In the genomic region with DNA sequence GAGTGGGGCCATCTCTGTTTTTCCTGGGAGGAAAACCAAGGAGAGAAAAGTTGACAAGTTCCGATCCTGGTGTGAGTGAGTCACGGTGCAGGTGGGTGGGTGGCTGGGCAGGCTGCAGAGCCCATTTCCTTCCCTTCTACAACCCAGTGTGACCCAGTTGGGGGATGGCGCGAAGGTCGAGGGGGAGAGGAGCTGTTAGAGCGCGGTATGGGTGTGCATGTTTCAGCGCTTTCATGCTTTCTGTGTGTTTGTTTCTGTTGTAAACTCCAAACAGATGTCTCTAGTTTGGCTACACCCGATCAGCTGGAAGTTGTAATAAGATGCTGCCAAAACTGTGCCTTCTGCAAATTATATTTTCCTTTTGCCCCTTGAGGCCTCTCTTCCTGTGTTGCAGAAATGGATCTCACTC, we compare ENCODE assay signal across 8 cellular contexts. TPM values are rescaled to one million over a fixed set of nuclear protein-coding genes. Genes with fewer than 3 reads are reported as not detected.
DNase-seq lines count a peak whose midpoint lies in the region; ATAC-seq, FAIRE-seq and TF ChIP-seq lines count a peak whose summit lies in the region.

No MANE protein-coding gene starts in this region.

- in situ Hi-C loops in HepG2 (cut with HindIII; ENCODE audit: extremely low pct_ligation_motif_present, low pct_unique_long_range_greater_than_20kb) (loop anchor here (5.0 to 10.0 kb wide), 3 partner anchors 55 to 418 kb away; no protein-coding TSS in a partner anchor), ACHN (cut with HindIII; ENCODE audit: low pct_ligation_motif_present, low pct_unique_long_range_greater_than_20kb, low sequenced_read_pairs) (loop anchor here (25.0 kb wide), 1 partner anchor 548 kb away; no protein-coding TSS in a partner anchor)

- H3K4me1 ChIP-seq in HepG2 (ENCODE audit: insufficient read depth, low read length), result peaks cover 60% of the 10 kb centered on the region
- H3K4me1 ChIP-seq in right lobe of liver, result peaks cover 0 to 32% (median 3%) of the 10 kb centered on the region in 4 donors
- H3K4me1 ChIP-seq in hepatocyte (ENCODE audit: insufficient read depth), result peaks cover 42% of the 10 kb centered on the region
- H3K4me1 ChIP-seq in uterus, result no peaks in the 10 kb centered on the region

- DNase-seq in HepG2 (ENCODE audit: low spot score) (no peak), right lobe of liver (no peak), hepatocyte (ENCODE audit: low spot score) (peak; percentile 58), uterus (peak; percentile 35 to 50), NCI-H2029 (lab: John Stamatoyannopoulos, UW) (no peak), ACHN (no peak)

- H3K4me2 ChIP-seq in HepG2 (ENCODE audit: low read depth, low read length), result no peak overlapping the region
- peak overlapping the region; percentile 95 for H3K4me2 ChIP-seq in hepatocyte

- no peak for TF ChIP-seq POLR2A in HepG2 (IDR thresholded peaks at IDR 0.05; ENCODE audit: insufficient read depth in 1 of 2, low read depth in 2 of 2, low read length in 2 of 2)
- TF ChIP-seq POLR2A in right lobe of liver (IDR thresholded peaks at IDR 0.05), result no peak
- no peak for TF ChIP-seq POLR2A in uterus (IDR thresholded peaks at IDR 0.05)

- H3K9me2 ChIP-seq in hepatocyte (replicated peaks; ENCODE audit: insufficient read depth), result no peaks in the 10 kb centered on the region

- POLR2A ChIA-PET in HepG2 (lab: Yijun Ruan, JAX), result no interaction called here

- no peak for TF ChIP-seq RAD21 in HepG2 (CRISPR knock-in tag; IDR thresholded peaks at IDR 0.05)

- H3K36me3 ChIP-seq in HepG2 (replicated peaks in 1 of 2; ENCODE audit: control insufficient read depth in 1 of 2, insufficient read depth in 2 of 2, low read length in 2 of 2) (no peaks in the 10 kb centered on the region), right lobe of liver (no peaks in the 10 kb centered on the region), hepatocyte (replicated peaks; ENCODE audit: insufficient read depth, low read depth) (no peaks in the 10 kb centered on the region), uterus (no peaks in the 10 kb centered on the region)

- H2AFZ ChIP-seq in HepG2 (ENCODE audit: low read length) (no peak overlapping the region), hepatocyte (no peak overlapping the region)

- TF ChIP-seq EP300 in HepG2 (IDR thresholded peaks at IDR 0.05; ENCODE audit: low read depth in 2 of 2, low read length in 2 of 2) (no peak), HepG2 (CRISPR knock-in tag; IDR thresholded peaks at IDR 0.05; ENCODE audit: borderline replicate concordance) (no peak)

- H4K20me1 ChIP-seq in HepG2 (ENCODE audit: insufficient read depth, low read length) (no peaks in the 10 kb centered on the region), hepatocyte (ENCODE audit: insufficient read depth, poor library complexity, severe bottlenecking) (peaks cover 13% of the 10 kb centered on the region)

- H3K9ac ChIP-seq in HepG2 (ENCODE audit: insufficient read depth, low read depth, low read length), result no peak overlapping the region

- WGBS in HepG2 (ENCODE audit: low lambda C conversion rate), result 69% methylated on average over 9 of the region's 9 CpGs
- WGBS in right lobe of liver (ENCODE audit: insufficient coverage, low coverage, low lambda C conversion rate, missing lambda C conversion rate), result 41% methylated on average over 7 of the region's 9 CpGs
- 44% methylated on average over 9 of the region's 9 CpGs for WGBS in hepatocyte (ENCODE audit: low lambda C conversion rate, missing lambda C conversion rate)

- H3K27me3 ChIP-seq in HepG2 (ENCODE audit: control insufficient read depth in 1 of 2, insufficient read depth in 2 of 2, low read length in 2 of 2) (peaks cover 0 to 10% of the 10 kb centered on the region in 2 experiments; a peak in 1 of 5 replicates), right lobe of liver (peaks cover 0 to 11% of the 10 kb centered on the region in 2 donors), hepatocyte (peaks cover 9% of the 10 kb centered on the region), uterus (no peaks in the 10 kb centered on the region)

- H3K79me2 ChIP-seq in HepG2 (ENCODE audit: insufficient read depth, low read length) (no peaks in the 10 kb centered on the region), hepatocyte (peaks cover 11% of the 10 kb centered on the region)

- H3K9me3 ChIP-seq in HepG2 (ENCODE audit: low read length) (no peaks in the 10 kb centered on the region), right lobe of liver (no peaks in the 10 kb centered on the region), hepatocyte (ENCODE audit: low read depth) (no peaks in the 10 kb centered on the region), uterus (no peaks in the 10 kb centered on the region)

- BruUV-seq in HepG2 (replicated peaks; lab: Mats Ljungman, UMichigan), result no TSS peak

- intact Hi-C loops in HepG2 (cut with micrococcal nuclease; ENCODE audit: unreplicated experiment), result loop anchor here (5.0 to 10.0 kb wide), 3 partner anchors 33 to 835 kb away; no protein-coding TSS in a partner anchor
- intact Hi-C loops in right lobe of liver (cut with DNase I), result no loop called here
- intact Hi-C loops in uterus (cut with DNase I; ENCODE audit: low total_unique reads), result no loop called here

- H3K4me3 ChIP-seq in HepG2 (replicated peaks in 1 of 3; ENCODE audit: insufficient read depth in 1 of 3, low read depth in 2 of 3, low read length in 3 of 3), result no peak overlapping the region
- no peak overlapping the region for H3K4me3 ChIP-seq in right lobe of liver
- no peak overlapping the region for H3K4me3 ChIP-seq in hepatocyte
- no peak overlapping the region for H3K4me3 ChIP-seq in uterus

- CTCF ChIA-PET in HepG2 (lab: Yijun Ruan, JAX; ENCODE audit: low intra/inter-chr PET ratio, low total read pairs), result no interaction called here

- FAIRE-seq in HepG2 (lab: Jason Lieb, UNC), result no peak

- no peak for ATAC-seq in HepG2
- ATAC-seq in right lobe of liver, result no peak
- no peak for ATAC-seq in GM21619 (IDR thresholded peaks at IDR 0.05; ENCODE audit: unreplicated experiment)

- TF ChIP-seq CTCF in HepG2 (CRISPR knock-in tag; IDR thresholded peaks at IDR 0.05) (no peak), right lobe of liver (IDR thresholded peaks at IDR 0.05) (no peak), VCaP (conservative IDR thresholded peaks at IDR 0.05) (no peak), hepatocyte (IDR thresholded peaks at IDR 0.05; ENCODE audit: poor library complexity) (no peak), uterus (IDR thresholded peaks at IDR 0.05) (no peak)

- no peak overlapping the region for H3K27ac ChIP-seq in HepG2 (ENCODE audit: extremely low read length, insufficient read depth, low read length)
- no peak overlapping the region for H3K27ac ChIP-seq in right lobe of liver
- peak overlapping the region; percentile 78; the same call in 1 of the 2 replicates for H3K27ac ChIP-seq in VCaP
- peak overlapping the region; percentile 83 for H3K27ac ChIP-seq in hepatocyte
- H3K27ac ChIP-seq in uterus, result peak overlapping the region; percentile 78 to 85

RNA-seq across cellular contexts. Expression of a gene that starts 3.8 kb away (rescaled TPM):
- 0.42 and 0.91 TPM in 2 replicates for total RNA-seq in HepG2 (2016; rRNA removed; fragmentation: Illumina TruSeq; extraction: Trizol)
- 0.18 and 0.20 TPM in 2 replicates for total RNA-seq in HepG2 (2016; cell fraction: cytosol; rRNA removed; fragmentation: Illumina TruSeq; extraction: Trizol; ENCODE audit: low read depth)
- 0.55 and 0.93 TPM in 2 replicates for total RNA-seq in HepG2 (2016; cell fraction: insoluble cytoplasmic fraction; rRNA removed; fragmentation: Illumina TruSeq; extraction: Trizol)
- total RNA-seq in HepG2 (2016; cell fraction: membrane; rRNA removed; fragmentation: Illumina TruSeq; extraction: Trizol), result 0.69 and 0.74 TPM in 2 replicates
- 0.31 and 0.81 TPM in 2 replicates for total RNA-seq in HepG2 (2016; cell fraction: nucleus; rRNA removed; fragmentation: Illumina TruSeq; extraction: Trizol)
- polyA plus RNA-seq in HepG2 (2011; rRNA removed), result 1.5 and 1.8 TPM in 2 replicates
- 1.5 and 3.9 TPM in 2 replicates for polyA plus RNA-seq in HepG2 (2011; cell fraction: cytosol; rRNA removed)
- polyA plus RNA-seq in HepG2 (2011; cell fraction: nucleus; rRNA removed), result 3.8 and 4.4 TPM in 2 replicates
- 0.38 and 0.64 TPM in 2 replicates for polyA plus RNA-seq in HepG2 (2012)
- polyA plus RNA-seq in HepG2 (2016; cell fraction: cytosol; fragmentation: Illumina TruSeq; extraction: Trizol; ENCODE audit: low read depth), result 0.08 and 0.19 TPM in 2 replicates
- polyA plus RNA-seq in HepG2 (2016; cell fraction: insoluble cytoplasmic fraction; fragmentation: Illumina TruSeq; extraction: Trizol; ENCODE audit: low read depth), result 0.67 and 0.83 TPM in 2 replicates
- 0.63 and 0.93 TPM in 2 replicates for polyA plus RNA-seq in HepG2 (2016; cell fraction: membrane; fragmentation: Illumina TruSeq; extraction: Trizol; ENCODE audit: low read depth)
- polyA plus RNA-seq in HepG2 (2016; cell fraction: nucleus; fragmentation: Illumina TruSeq; extraction: Trizol; ENCODE audit: insufficient read depth, low read depth), result 1.1 and 1.2 TPM in 2 replicates
- polyA minus RNA-seq in HepG2 (2011; rRNA and poly(A)+ RNA removed; ENCODE audit: low replicate concordance), result 1.5 and 4.9 TPM in 2 replicates
- 1.5 and 1.8 TPM in 2 replicates for polyA minus RNA-seq in HepG2 (2011; cell fraction: cytosol; rRNA and poly(A)+ RNA removed)
- 0.99 and 1.4 TPM in 2 replicates for polyA minus RNA-seq in HepG2 (2011; cell fraction: nucleus; rRNA and poly(A)+ RNA removed)
- 1 to 10 TPM; 1.0 to 8.4 (median 5.3) TPM for total RNA-seq in right lobe of liver
- 18.9 and 20.3 TPM in 2 replicates for total RNA-seq in hepatocyte
- polyA plus RNA-seq in hepatocyte, result 24.9 and 29.7 TPM in 2 replicates
- total RNA-seq in uterus, result 10 to 100 TPM; 12.9 to 25.2 (median 19.3) TPM

RNA-seq across cellular contexts. Expression of a gene that starts 17.5 kb away (rescaled TPM):
- 19.3 and 32.1 TPM in 2 replicates for total RNA-seq in HepG2 (2016; rRNA removed; fragmentation: Illumina TruSeq; extraction: Trizol)
- total RNA-seq in HepG2 (2016; cell fraction: cytosol; rRNA removed; fragmentation: Illumina TruSeq; extraction: Trizol; ENCODE audit: low read depth), result 3.2 and 3.8 TPM in 2 replicates
- total RNA-seq in HepG2 (2016; cell fraction: insoluble cytoplasmic fraction; rRNA removed; fragmentation: Illumina TruSeq; extraction: Trizol), result 22.5 and 34.8 TPM in 2 replicates
- 6.8 and 8.5 TPM in 2 replicates for total RNA-seq in HepG2 (2016; cell fraction: membrane; rRNA removed; fragmentation: Illumina TruSeq; extraction: Trizol)
- 46.5 and 54.1 TPM in 2 replicates for total RNA-seq in HepG2 (2016; cell fraction: nucleus; rRNA removed; fragmentation: Illumina TruSeq; extraction: Trizol)
- polyA plus RNA-seq in HepG2 (2011; rRNA removed), result 19.6 and 21.4 TPM in 2 replicates
- 7.4 and 8.9 TPM in 2 replicates for polyA plus RNA-seq in HepG2 (2011; cell fraction: cytosol; rRNA removed)
- polyA plus RNA-seq in HepG2 (2011; cell fraction: nucleus; rRNA removed), result 30.7 and 32.0 TPM in 2 replicates
- polyA plus RNA-seq in HepG2 (2012), result 10.8 and 12.4 TPM in 2 replicates
- polyA plus RNA-seq in HepG2 (2016; cell fraction: cytosol; fragmentation: Illumina TruSeq; extraction: Trizol; ENCODE audit: low read depth), result 1.7 and 1.8 TPM in 2 replicates
- 14.0 and 14.1 TPM in 2 replicates for polyA plus RNA-seq in HepG2 (2016; cell fraction: insoluble cytoplasmic fraction; fragmentation: Illumina TruSeq; extraction: Trizol; ENCODE audit: low read depth)
- 2.6 and 3.8 TPM in 2 replicates for polyA plus RNA-seq in HepG2 (2016; cell fraction: membrane; fragmentation: Illumina TruSeq; extraction: Trizol; ENCODE audit: low read depth)
- polyA plus RNA-seq in HepG2 (2016; cell fraction: nucleus; fragmentation: Illumina TruSeq; extraction: Trizol; ENCODE audit: insufficient read depth, low read depth), result 79.8 and 79.9 TPM in 2 replicates
- polyA minus RNA-seq in HepG2 (2011; rRNA and poly(A)+ RNA removed; ENCODE audit: low replicate concordance), result 28.9 and 136 TPM in 2 replicates
- polyA minus RNA-seq in HepG2 (2011; cell fraction: cytosol; rRNA and poly(A)+ RNA removed), result 6.3 and 10.3 TPM in 2 replicates
- 49.8 and 65.3 TPM in 2 replicates for polyA minus RNA-seq in HepG2 (2011; cell fraction: nucleus; rRNA and poly(A)+ RNA removed)
- total RNA-seq in right lobe of liver, result 10 to 100 TPM; 13.7 to 23.2 (median 18.0) TPM
- total RNA-seq in hepatocyte, result 29.5 and 36.0 TPM in 2 replicates
- 25.4 and 27.0 TPM in 2 replicates for polyA plus RNA-seq in hepatocyte
- 10 to 100 TPM in 3 of 4 donors, 1 to 10 TPM in 1; 7.9 to 58.1 (median 45.0) TPM for total RNA-seq in uterus

RNA-seq across cellular contexts. Expression of a gene that starts 56.3 kb away (rescaled TPM):
- 3.2 and 7.3 TPM in 2 replicates for total RNA-seq in HepG2 (2016; rRNA removed; fragmentation: Illumina TruSeq; extraction: Trizol)
- total RNA-seq in HepG2 (2016; cell fraction: cytosol; rRNA removed; fragmentation: Illumina TruSeq; extraction: Trizol; ENCODE audit: low read depth), result 2.0 and 2.5 TPM in 2 replicates
- total RNA-seq in HepG2 (2016; cell fraction: insoluble cytoplasmic fraction; rRNA removed; fragmentation: Illumina TruSeq; extraction: Trizol), result 2.4 and 7.8 TPM in 2 replicates
- total RNA-seq in HepG2 (2016; cell fraction: membrane; rRNA removed; fragmentation: Illumina TruSeq; extraction: Trizol), result 3.7 and 4.9 TPM in 2 replicates
- total RNA-seq in HepG2 (2016; cell fraction: nucleus; rRNA removed; fragmentation: Illumina TruSeq; extraction: Trizol), result 8.7 and 10.7 TPM in 2 replicates
- polyA plus RNA-seq in HepG2 (2011; rRNA removed), result 13.8 and 16.0 TPM in 2 replicates
- polyA plus RNA-seq in HepG2 (2011; cell fraction: cytosol; rRNA removed), result 8.3 and 8.8 TPM in 2 replicates
- 49.0 and 57.1 TPM in 2 replicates for polyA plus RNA-seq in HepG2 (2011; cell fraction: nucleus; rRNA removed)
- polyA plus RNA-seq in HepG2 (2012), result 6.3 and 10.4 TPM in 2 replicates
- 1.9 and 2.6 TPM in 2 replicates for polyA plus RNA-seq in HepG2 (2016; cell fraction: cytosol; fragmentation: Illumina TruSeq; extraction: Trizol; ENCODE audit: low read depth)
- 3.4 and 3.6 TPM in 2 replicates for polyA plus RNA-seq in HepG2 (2016; cell fraction: insoluble cytoplasmic fraction; fragmentation: Illumina TruSeq; extraction: Trizol; ENCODE audit: low read depth)
- 3.5 and 4.2 TPM in 2 replicates for polyA plus RNA-seq in HepG2 (2016; cell fraction: membrane; fragmentation: Illumina TruSeq; extraction: Trizol; ENCODE audit: low read depth)
- polyA plus RNA-seq in HepG2 (2016; cell fraction: nucleus; fragmentation: Illumina TruSeq; extraction: Trizol; ENCODE audit: insufficient read depth, low read depth), result 34.3 and 35.9 TPM in 2 replicates
- 11.5 and 19.4 TPM in 2 replicates for polyA minus RNA-seq in HepG2 (2011; rRNA and poly(A)+ RNA removed; ENCODE audit: low replicate concordance)
- polyA minus RNA-seq in HepG2 (2011; cell fraction: cytosol; rRNA and poly(A)+ RNA removed), result 2.8 and 4.9 TPM in 2 replicates
- 13.4 and 15.0 TPM in 2 replicates for polyA minus RNA-seq in HepG2 (2011; cell fraction: nucleus; rRNA and poly(A)+ RNA removed)
- 1 to 10 TPM; 2.2 to 6.8 (median 4.2) TPM for total RNA-seq in right lobe of liver
- 6.5 and 6.6 TPM in 2 replicates for total RNA-seq in hepatocyte
- polyA plus RNA-seq in hepatocyte, result 9.1 and 11.9 TPM in 2 replicates
- 10 to 100 TPM in 3 of 4 donors, 1 to 10 TPM in 1; 6.5 to 24.5 (median 19.5) TPM for total RNA-seq in uterus

Comparison
In these comparisons a context has a peak if more than half of its experiments do, and no peak if none do; other contexts are left out.
1. DNase-seq: peak in hepatocyte (single experiment) and uterus (2 of 2); none in HepG2 (single experiment), right lobe of liver (0 of 3), NCI-H2029 (single experiment) and ACHN (single experiment).
2. H3K27ac ChIP-seq: peak in VCaP (single experiment), hepatocyte (single experiment) and uterus (2 of 2); none in HepG2 (single experiment) and right lobe of liver (0 of 3).